ENCODE assay signal across 22 cellular contexts in the genomic region with DNA sequence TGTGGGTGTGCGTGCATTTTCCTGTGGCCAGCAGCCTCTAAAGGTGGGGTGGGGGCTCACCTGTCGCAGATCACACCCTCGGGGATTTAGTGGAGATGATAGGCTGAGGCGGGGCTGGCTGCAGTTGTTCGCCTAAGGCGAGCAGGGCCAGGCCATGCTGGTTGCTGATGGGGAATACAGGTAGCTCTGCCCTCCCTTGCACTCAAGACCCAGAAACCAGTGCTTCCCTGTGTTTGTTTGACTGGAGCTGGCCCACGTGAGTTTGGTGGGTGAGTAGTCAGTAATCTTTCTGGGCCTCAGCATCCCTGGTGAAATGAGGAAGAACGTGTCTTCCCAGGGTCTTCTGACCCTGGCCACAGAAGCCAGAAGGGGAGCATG.
"Had no signal": no experiment of that assay in that cellular context is flagged by ENCODE, and none has a peak within 500 bp of the region (broad histone marks: within the 10 kb centered on the region; RNA-seq: fewer than 3 reads in every experiment).

No MANE protein-coding gene starts in this region.

- H3K27ac Mint-ChIP-seq: activated CD4-positive, alpha-beta T cell treated with anti-CD3 and anti-CD28 coated beads, Interleukin-2, amount 10 ng/mL, durations not matched to agents 24 days and 14 days; activated CD8-positive, alpha-beta T cell treated with anti-CD3 and anti-CD28 coated beads for 36 hours had no signal

- H3K4me1 ChIP-seq: pancreas, stomach, upper lobe of left lung had no signal

- DNase-seq: activated CD4-positive, alpha-beta T cell treated with anti-CD3 and anti-CD28 coated beads, Interleukin-2, amount 10 ng/mL, durations not matched to agents 24 days and 14 days; activated CD4-positive, CD25-positive, alpha-beta regulatory T cell; activated CD8-positive, alpha-beta T cell treated with anti-CD3 and anti-CD28 coated beads for 36 hours; activated gamma-delta T cell; activated T-cell treated with anti-CD3 and anti-CD28 coated beads, Interleukin-2, amount 50 U/mL, for 72 hours; amniotic stem cell; central memory CD4-positive, alpha-beta T cell; effector CD8-positive, alpha-beta T cell; esophagus squamous epithelium; immature natural killer cell; mesenchymal stem cell; naive thymus-derived CD4-positive, alpha-beta T cell; pancreas; stimulated activated CD4-positive, alpha-beta T cell treated with anti-CD3 and anti-CD28 coated beads, Interleukin-4, amount 100 ng/mL, for 24 hours; T-cell; T1000 had no signal

- H3K9me3 ChIP-seq: esophagus squamous epithelium, pancreas, stomach, thoracic aorta, upper lobe of left lung had no signal

- H3K4me3 Mint-ChIP-seq: activated CD4-positive, alpha-beta T cell treated with anti-CD3 and anti-CD28 coated beads, Interleukin-2, amount 10 ng/mL, durations not matched to agents 24 days and 14 days; activated CD8-positive, alpha-beta T cell treated with anti-CD3 and anti-CD28 coated beads for 36 hours; activated T-cell treated with anti-CD3 and anti-CD28 coated beads, Interleukin-2, amount 50 U/mL, for 72 hours; immature natural killer cell; stimulated activated effector memory CD8-positive, alpha-beta T cell treated with anti-CD3 and anti-CD28 coated beads, Interleukin-12 subunit alpha, Interleukin-12 subunit beta, amount 100 ng/mL, for 72 hours; T-cell had no signal

- H3K27me3 Mint-ChIP-seq: activated CD4-positive, alpha-beta T cell treated with anti-CD3 and anti-CD28 coated beads, Interleukin-2, amount 10 ng/mL, durations not matched to agents 24 days and 14 days; activated CD8-positive, alpha-beta T cell treated with anti-CD3 and anti-CD28 coated beads for 36 hours; naive thymus-derived CD4-positive, alpha-beta T cell; T-cell had no signal

- H3K27me3 ChIP-seq: esophagus squamous epithelium, pancreas, stomach, upper lobe of left lung had no signal

- H3K27ac ChIP-seq: esophagus squamous epithelium, pancreas, stomach, thoracic aorta, upper lobe of left lung had no signal

- H3K9me3 Mint-ChIP-seq: activated CD4-positive, alpha-beta T cell treated with anti-CD3 and anti-CD28 coated beads, Interleukin-2, amount 10 ng/mL, durations not matched to agents 24 days and 14 days; activated CD8-positive, alpha-beta T cell treated with anti-CD3 and anti-CD28 coated beads for 36 hours; activated naive CD4-positive, alpha-beta T cell treated with anti-CD3 and anti-CD28 coated beads, Interleukin-2, amount 50 U/mL, for 72 hours; activated T-cell treated with anti-CD3 and anti-CD28 coated beads, Interleukin-2, amount 50 U/mL, for 72 hours; immature natural killer cell; naive thymus-derived CD4-positive, alpha-beta T cell; stimulated activated effector memory CD8-positive, alpha-beta T cell treated with anti-CD3 and anti-CD28 coated beads, Interleukin-12 subunit alpha, Interleukin-12 subunit beta, amount 100 ng/mL, for 72 hours; T-cell had no signal

- ATAC-seq: activated CD8-positive, alpha-beta T cell treated with anti-CD3 and anti-CD28 coated beads for 36 hours; activated naive CD4-positive, alpha-beta T cell treated with anti-CD3 and anti-CD28 coated beads, Interleukin-2, amount 50 U/mL, for 72 hours; activated T-cell treated with anti-CD3 and anti-CD28 coated beads, Interleukin-2, amount 50 U/mL, for 72 hours; pancreas; sciatic nerve; stimulated activated effector memory CD8-positive, alpha-beta T cell treated with anti-CD3 and anti-CD28 coated beads, Interleukin-12 subunit alpha, Interleukin-12 subunit beta, amount 100 ng/mL, for 72 hours; T-cell had no signal

- H3K4me3 ChIP-seq: esophagus squamous epithelium, pancreas, stomach, thoracic aorta, upper lobe of left lung had no signal
